Comparison of ENCODE assay signal across 1 cellular context in genomic region chr22:46638601-46639431, GRCh38.
TF ChIP-seq lines count a peak whose summit lies in the region.

No MANE protein-coding gene starts in this region.

TF ChIP-seq in HepG2, 621 proteins besides CTCF, POLR2A, EP300 and RAD21 (continued from another document and continues in another):
- TF ChIP-seq ZNF513 (CRISPR knock-in tag; conservative IDR thresholded peaks at IDR 0.05): no peak
- TF ChIP-seq ELK4 (CRISPR knock-in tag; IDR thresholded peaks at IDR 0.05; ENCODE audit: borderline replicate concordance): no peak
- TF ChIP-seq CAMTA2 (CRISPR knock-in tag; IDR thresholded peaks at IDR 0.05; ENCODE audit: borderline replicate concordance): peak; percentile 50; the same call in 1 of the 2 replicates
- no peak for TF ChIP-seq ZNF543 (CRISPR knock-in tag; IDR thresholded peaks at IDR 0.05)
- no peak for TF ChIP-seq ZNF18 (CRISPR knock-in tag; IDR thresholded peaks at IDR 0.05; ENCODE audit: insufficient replicate concordance)
- TF ChIP-seq ZNF788 (CRISPR knock-in tag; IDR thresholded peaks at IDR 0.05; ENCODE audit: borderline replicate concordance): peak; percentile 84; the same call in 1 of the 2 replicates
- TF ChIP-seq NBN (conservative IDR thresholded peaks at IDR 0.05): peak; percentile 96; the same call in 1 of the 2 replicates
- no peak for TF ChIP-seq HNRNPLL (IDR thresholded peaks at IDR 0.05; ENCODE audit: low read depth, low read length, poor library complexity, severe bottlenecking)
- TF ChIP-seq HMGXB3 (CRISPR knock-in tag; IDR thresholded peaks at IDR 0.05; ENCODE audit: borderline replicate concordance): 0 out of 2 replicates have a peak, but pooled peaks have one; percentile 21
- TF ChIP-seq JUNB (CRISPR knock-in tag; IDR thresholded peaks at IDR 0.05; ENCODE audit: borderline replicate concordance): peak; percentile 85
- TF ChIP-seq HNF1A (IDR thresholded peaks at IDR 0.05; ENCODE audit: low read depth): no peak; the same call in 1 of the 2 replicates
- peak; percentile 57; the same call in 1 of the 2 replicates for TF ChIP-seq HNF1A (CRISPR knock-in tag; IDR thresholded peaks at IDR 0.05; ENCODE audit: borderline replicate concordance)
- no peak for TF ChIP-seq SNAI1 (CRISPR knock-in tag; IDR thresholded peaks at IDR 0.05; ENCODE audit: borderline replicate concordance)
- TF ChIP-seq ATF4 (CRISPR knock-in tag; IDR thresholded peaks at IDR 0.05): peak in 1 of 2 experiments; percentile 69; a peak in 1 of 4 replicates
- no peak for TF ChIP-seq ZNF850 (CRISPR knock-in tag; conservative IDR thresholded peaks at IDR 0.05)
- no peak for TF ChIP-seq ARNT2 (CRISPR knock-in tag; IDR thresholded peaks at IDR 0.05; ENCODE audit: low read depth)
- no peak for TF ChIP-seq ZNF33A (CRISPR knock-in tag; IDR thresholded peaks at IDR 0.05; ENCODE audit: borderline replicate concordance)
- peak; percentile 86 for TF ChIP-seq ZNF350 (CRISPR knock-in tag; IDR thresholded peaks at IDR 0.05; ENCODE audit: borderline replicate concordance, low read depth)
- TF ChIP-seq HIVEP1 (CRISPR knock-in tag; IDR thresholded peaks at IDR 0.05): 0 out of 2 replicates have a peak, but pooled peaks have one; percentile 58
- no peak for TF ChIP-seq ZNF709 (CRISPR knock-in tag; IDR thresholded peaks at IDR 0.05)
- no peak for TF ChIP-seq ZNF430 (CRISPR knock-in tag; IDR thresholded peaks at IDR 0.05)
- TF ChIP-seq FOSL2 (CRISPR knock-in tag; IDR thresholded peaks at IDR 0.05): peak; percentile 79
- no peak for TF ChIP-seq YEATS4 (CRISPR knock-in tag; IDR thresholded peaks at IDR 0.05; ENCODE audit: borderline replicate concordance)
- peak; percentile 59; the same call in 1 of the 2 replicates for TF ChIP-seq KDM5B (CRISPR knock-in tag; IDR thresholded peaks at IDR 0.05; ENCODE audit: borderline replicate concordance)
- 0 out of 2 replicates have a peak, but pooled peaks have one; percentile 30 for TF ChIP-seq ZNF800 (CRISPR knock-in tag; IDR thresholded peaks at IDR 0.05)
- TF ChIP-seq ZFP36L1 (CRISPR knock-in tag; IDR thresholded peaks at IDR 0.05): no peak
- no peak for TF ChIP-seq FLYWCH1 (CRISPR knock-in tag; IDR thresholded peaks at IDR 0.05)
- TF ChIP-seq KLF11 (CRISPR knock-in tag; IDR thresholded peaks at IDR 0.05): no peak
- TF ChIP-seq HDAC2 (CRISPR knock-in tag; IDR thresholded peaks at IDR 0.05): peak; percentile 91; the same call in 1 of the 2 replicates
- TF ChIP-seq AFF4 (CRISPR knock-in tag; IDR thresholded peaks at IDR 0.05): no peak
- peak; percentile 85; the same call in 1 of the 2 replicates for TF ChIP-seq ZNF710 (CRISPR knock-in tag; IDR thresholded peaks at IDR 0.05; ENCODE audit: borderline replicate concordance)
- TF ChIP-seq NCOA2 (CRISPR knock-in tag; IDR thresholded peaks at IDR 0.05): peak; percentile 73
- no peak for TF ChIP-seq NFE2L1 (CRISPR knock-in tag; IDR thresholded peaks at IDR 0.05; ENCODE audit: borderline replicate concordance)
- no peak for TF ChIP-seq TGIF2 (CRISPR knock-in tag; IDR thresholded peaks at IDR 0.05)
- no peak; the same call in 1 of the 2 replicates for TF ChIP-seq ZNF746 (CRISPR knock-in tag; IDR thresholded peaks at IDR 0.05)
- peak; percentile 22; the same call in 1 of the 2 replicates for TF ChIP-seq MEIS1 (CRISPR knock-in tag; IDR thresholded peaks at IDR 0.05; ENCODE audit: borderline replicate concordance)
